1 cellular context compared by ENCODE assay signal in genomic region chr11:67422894-67423293, GRCh38.
TF ChIP-seq lines count a peak whose summit lies in the region.

No MANE protein-coding gene starts in this region.

TF ChIP-seq in HCT116, 20 proteins besides CTCF, POLR2A, EP300 and RAD21 (continued from another document):
- no peak for TF ChIP-seq MAX (IDR thresholded peaks at IDR 0.05)
- TF ChIP-seq REST (IDR thresholded peaks at IDR 0.05; ENCODE audit: low read depth) = no peak
